11 cellular contexts compared by ENCODE assay signal in genomic region chr2:46314065-46314835, GRCh38. TPM values are rescaled to one million over a fixed set of nuclear protein-coding genes. Genes with fewer than 3 reads are reported as not detected.
DNase-seq lines count a peak whose midpoint lies in the region; FAIRE-seq and TF ChIP-seq lines count a peak whose summit lies in the region.
"Had no signal": no experiment of that assay in that cellular context is flagged by ENCODE, and none has a peak within 500 bp of the region (broad histone marks: within the 10 kb centered on the region; RNA-seq: fewer than 3 reads in every experiment).

No MANE protein-coding gene starts in this region.

- no peak for DNase-seq in Peyer's patch
- no peak for DNase-seq in dorsolateral prefrontal cortex
- no peak for DNase-seq in neuronal stem cell (ENCODE audit: low spot score)
- DNase-seq in transverse colon: no peak
- DNase-seq in D721Med (ENCODE audit: insufficient read length, low spot score): no peak
- no peak for DNase-seq in NCI-H2227 treated with DMSO at 0.1 percent for 48 hours (lab: John Stamatoyannopoulos, UW)
- DNase-seq in activated T-cell treated with anti-CD3 and anti-CD28 coated beads for 4 hours: no peak
- DNase-seq: activated CD4-positive, CD25-positive, alpha-beta regulatory T cell; NCI-H524 treated with DMSO at 0.1 percent for 48 hours; SJCRH30; stimulated activated CD8-positive, alpha-beta memory T cell treated with anti-CD3 and anti-CD28 coated beads, Interleukin-4, amount 100 ng/mL, for 48 hours had no signal

- no peaks in the 10 kb centered on the region for H3K79me1 ChIP-seq in neuronal stem cell (ENCODE audit: low read depth, low read length)

- no peaks in the 10 kb centered on the region for H3K27me3 ChIP-seq in Peyer's patch
- peaks cover 0 to 6% (median 0%) of the 10 kb centered on the region in 45 donors for H3K27me3 ChIP-seq in dorsolateral prefrontal cortex
- peaks cover 0 to 12% (median 0%) of the 10 kb centered on the region in 3 experiments for H3K27me3 ChIP-seq in neuronal stem cell (ENCODE audit: control insufficient read depth in 3 of 3, insufficient read depth in 3 of 3, low read depth in 1 of 3, low read length in 3 of 3)
- no peaks in the 10 kb centered on the region for H3K27me3 ChIP-seq in transverse colon
- H3K27me3 ChIP-seq: SJCRH30 had no signal

- H3K27ac ChIP-seq in Peyer's patch: peak overlapping the region in 3 of 4 donors; percentile 62 to 89 (median 70)
- peak overlapping the region in 37 of 59 donors; percentile 5 to 84 (median 57) for H3K27ac ChIP-seq in dorsolateral prefrontal cortex
- no peak overlapping the region for H3K27ac ChIP-seq in neuronal stem cell (replicated peaks; ENCODE audit: low read length)
- H3K27ac ChIP-seq in transverse colon: peak overlapping the region; percentile 68 to 82 (median 74)
- H3K27ac ChIP-seq: SJCRH30 had no signal

- intact Hi-C loops in dorsolateral prefrontal cortex (cut with DNase I) (no loop called here), transverse colon (cut with DNase I; ENCODE audit: low total_unique reads) (loop anchor here (5.0 kb wide), 1 partner anchor 497 kb away; no protein-coding TSS in a partner anchor)

- WGBS in neuronal stem cell (ENCODE audit: extremely low coverage in 2 of 2, insufficient read length in 2 of 2, insufficient replicate concordance in 1 of 2), 2 donors: no CpG with 5 or more reads among the region's 11 CpGs
- 74 to 83% methylated on average over 8 to 11 of the region's 11 CpGs for WGBS in transverse colon (ENCODE audit: low coverage in 1 of 2), 2 donors

- FAIRE-seq in D721Med (lab: Jason Lieb, UNC): no peak

- H2BK120ac ChIP-seq in neuronal stem cell (ENCODE audit: low read depth, low read length): peak overlapping the region; percentile 4

- no peak overlapping the region for H3K14ac ChIP-seq in neuronal stem cell (ENCODE audit: low read length)

- H3K23ac ChIP-seq in neuronal stem cell (ENCODE audit: low read depth, low read length, poor library complexity): no peak overlapping the region

- H3K18ac ChIP-seq in neuronal stem cell (ENCODE audit: low read length): no peak overlapping the region

- no peak overlapping the region for H2AFZ ChIP-seq in neuronal stem cell (ENCODE audit: low read length)

- H4K91ac ChIP-seq in neuronal stem cell (ENCODE audit: low read depth, low read length, poor library complexity): no peak overlapping the region

- no peak overlapping the region for H2BK12ac ChIP-seq in neuronal stem cell (ENCODE audit: low read length)

- H3K4me1 ChIP-seq in Peyer's patch (peaks cover 0 to 91% (median 5%) of the 10 kb centered on the region in 4 donors), neuronal stem cell (ENCODE audit: control insufficient read depth in 2 of 2, insufficient read depth in 1 of 2, low read depth in 1 of 2, low read length in 2 of 2) (no peaks in the 10 kb centered on the region), transverse colon (peaks cover 16 to 73% (median 32%) of the 10 kb centered on the region in 4 donors)
- H3K4me1 ChIP-seq: SJCRH30 had no signal

- no peak overlapping the region for H3K4ac ChIP-seq in neuronal stem cell (ENCODE audit: low read length)

- no peak overlapping the region for H2BK5ac ChIP-seq in neuronal stem cell (ENCODE audit: low read length)

- H4K8ac ChIP-seq in neuronal stem cell (ENCODE audit: low read depth, low read length): no peak overlapping the region

- TF ChIP-seq EP300 in transverse colon (IDR thresholded peaks at IDR 0.05; ENCODE audit: low read depth): no peak

- H3K36me3 ChIP-seq in Peyer's patch (no peaks in the 10 kb centered on the region), neuronal stem cell (replicated peaks in 1 of 2; ENCODE audit: control insufficient read depth in 2 of 2, insufficient read depth in 2 of 2, low read length in 2 of 2) (no peaks in the 10 kb centered on the region), transverse colon (no peaks in the 10 kb centered on the region)
- H3K36me3 ChIP-seq: SJCRH30 had no signal

- TF ChIP-seq POLR2A in Peyer's patch (IDR thresholded peaks at IDR 0.05): no peak
- TF ChIP-seq POLR2A in transverse colon (IDR thresholded peaks at IDR 0.05): no peak

- H3K4me3 ChIP-seq in Peyer's patch (no peak overlapping the region), dorsolateral prefrontal cortex (no peak overlapping the region), neuronal stem cell (ENCODE audit: low read length in 2 of 2) (peak overlapping the region in 1 of 2 donors; percentile 29), transverse colon (no peak overlapping the region)
- H3K4me3 ChIP-seq: SJCRH30 had no signal

- TF ChIP-seq CTCF in Peyer's patch (IDR thresholded peaks at IDR 0.05): no peak
- no peak for TF ChIP-seq CTCF in dorsolateral prefrontal cortex (IDR thresholded peaks at IDR 0.05 in 54 of 56, conservative IDR thresholded peaks at IDR 0.05 in 2 of 56; ENCODE audit: low read depth in 1 of 56, partially characterized antibody in 56 of 56)
- no peak for TF ChIP-seq CTCF in transverse colon (IDR thresholded peaks at IDR 0.05)
- TF ChIP-seq CTCF in D721Med (IDR thresholded peaks at IDR 0.05; ENCODE audit: insufficient read depth, missing control alignments): no peak

- H3K9ac ChIP-seq in neuronal stem cell (ENCODE audit: low read depth, low read length, poor library complexity): peak overlapping the region; percentile 9

- in situ Hi-C loops in transverse colon (cut with MboI; ENCODE audit: low pct_ligation_motif_present in 1 of 4, low pct_unique_long_range_greater_than_20kb in 1 of 4, low sequenced_read_pairs in 3 of 4): no loop called here

- H2BK15ac ChIP-seq in neuronal stem cell (ENCODE audit: low read length): no peak overlapping the region

- H3K9me3 ChIP-seq in Peyer's patch (no peaks in the 10 kb centered on the region), neuronal stem cell (replicated peaks in 1 of 2; ENCODE audit: control insufficient read depth in 2 of 2, insufficient read depth in 1 of 2, low read depth in 1 of 2, low read length in 2 of 2) (no peaks in the 10 kb centered on the region), transverse colon (no peaks in the 10 kb centered on the region)
- H3K9me3 ChIP-seq: SJCRH30 had no signal

- H3K4me2 ChIP-seq in neuronal stem cell (ENCODE audit: insufficient read depth, low read length, poor library complexity, severe bottlenecking): no peak overlapping the region

- no peak overlapping the region for H2AK5ac ChIP-seq in neuronal stem cell (ENCODE audit: low read depth, low read length)

RNA-seq across cellular contexts. Expression of gene EPAS1, which starts 17.0 kb away (rescaled TPM):
- total RNA-seq in Peyer's patch (100 to 1,000 TPM; 114 to 240 (median 196) TPM), dorsolateral prefrontal cortex (100 to 1,000 TPM in 100 of 120 experiments, 10 to 100 TPM in 20; 63.6 to 481 (median 129) TPM), transverse colon (100 to 1,000 TPM; 102 to 260 (median 167) TPM)
- 0.24 TPM for polyA plus RNA-seq in neuronal stem cell (2013, experiment 1 of 2)
- polyA plus RNA-seq in neuronal stem cell (2013, experiment 2 of 2): 0.19 TPM
